8 cellular contexts compared by ENCODE assay signal in the genomic region with DNA sequence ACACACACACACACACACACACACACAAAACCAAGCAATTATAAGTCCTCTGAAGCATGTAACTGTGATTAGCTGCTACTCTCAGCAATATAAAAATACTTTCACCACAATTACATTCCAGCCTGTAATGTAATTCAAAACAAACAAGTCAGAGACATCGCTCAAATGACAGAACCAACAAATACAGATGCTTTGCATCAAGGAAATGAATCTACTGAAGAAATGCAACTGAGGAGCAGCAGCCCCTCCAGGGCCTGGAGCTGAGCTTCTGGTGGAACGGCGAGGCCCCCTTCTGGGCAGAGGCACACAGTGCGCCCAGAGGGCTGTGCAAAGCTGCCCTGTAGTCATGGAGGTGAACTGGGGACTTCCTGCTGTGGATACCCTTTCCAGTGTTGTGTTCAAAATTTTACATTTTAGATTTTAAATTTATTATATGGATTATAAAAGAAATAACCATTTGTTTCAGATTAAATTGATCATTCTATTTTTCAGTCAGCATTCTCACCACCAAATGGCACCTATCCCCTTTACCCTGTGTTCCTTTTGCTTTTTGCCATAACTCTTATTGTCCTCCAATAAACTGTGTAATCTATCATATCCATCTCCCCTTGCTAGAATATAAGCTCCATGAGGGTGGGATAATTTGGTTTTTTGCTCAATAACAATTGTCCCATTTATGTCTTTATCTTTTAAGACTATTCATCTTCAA. TPM values are rescaled to one million over a fixed set of nuclear protein-coding genes. Genes with fewer than 3 reads are reported as not detected.
DNase-seq lines count a peak whose midpoint lies in the region; ATAC-seq and TF ChIP-seq lines count a peak whose summit lies in the region.

No MANE protein-coding gene starts in this region.

- no peaks in the 10 kb centered on the region for H3K9me3 Mint-ChIP-seq in CD8-positive, alpha-beta T cell

- H3K36me3 Mint-ChIP-seq in CD8-positive, alpha-beta T cell, result peaks cover 24% of the 10 kb centered on the region

- H3K27ac Mint-ChIP-seq in CD8-positive, alpha-beta T cell, result no peak overlapping the region

- CTCF ChIA-PET in CD8-positive, alpha-beta T cell (lab: Charles Lee), result interaction anchor here (0.5 to 8.7 kb wide), 23 partner anchors 11 to 1283 kb away, joined by 3 to 86 read pairs (median 4); no protein-coding TSS in a partner anchor

- H3K4me1 Mint-ChIP-seq in CD8-positive, alpha-beta T cell (ENCODE audit: low read depth), result peaks cover 2% of the 10 kb centered on the region

- intact Hi-C loops in CD8-positive, alpha-beta T cell (cut with DNase I, micrococcal nuclease), result loop anchor here (1.0 to 5.0 kb wide), 10 partner anchors 194 to 1280 kb away; a partner anchor contains a TSS
- intact Hi-C loops in dorsolateral prefrontal cortex (cut with DNase I), result loop anchor here (2.0 to 10.0 kb wide), 6 partner anchors 362 to 952 kb away; a partner anchor contains a TSS

- peak; percentile 100 for ATAC-seq in CD8-positive, alpha-beta T cell
- ATAC-seq in HG03342 (IDR thresholded peaks at IDR 0.05; ENCODE audit: unreplicated experiment), result peak; percentile 100

- H3K27me3 Mint-ChIP-seq in CD8-positive, alpha-beta T cell (ENCODE audit: low read depth), result no peaks in the 10 kb centered on the region

- DNase-seq in CD8-positive, alpha-beta T cell, result peak; percentile 42 to 80 (median 72)
- DNase-seq in GM19240 (ENCODE audit: insufficient read length, low spot score) (peak; percentile 50), NCI-H510A treated with DMSO at 0.1 percent for 48 hours (lab: John Stamatoyannopoulos, UW) (peak; percentile 25), dorsolateral prefrontal cortex (peak; percentile 59 to 84 (median 75)), medulla oblongata (ENCODE audit: extremely low spot score) (peak; percentile 79)
- peak; percentile 44 to 57 for DNase-seq in activated CD4-positive, alpha-beta T cell treated with anti-CD3 and anti-CD28 coated beads, Interleukin-2, amount 50 U/mL, for 24 hours (ENCODE audit: low read depth in 1 of 2, low spot score in 1 of 2)
- DNase-seq in stimulated activated CD8-positive, alpha-beta memory T cell treated with anti-CD3 and anti-CD28 coated beads, Interleukin-15, amount 100 ng/mL, for 24 hours (ENCODE audit: low read depth), result peak; percentile 32

- H3K4me3 ChIP-seq in CD8-positive, alpha-beta T cell (ENCODE audit: low read depth, low read length), result no peak overlapping the region
- no peak overlapping the region for H3K4me3 ChIP-seq in dorsolateral prefrontal cortex

- no peak overlapping the region for H3K4me3 Mint-ChIP-seq in CD8-positive, alpha-beta T cell

- POLR2A ChIA-PET in CD8-positive, alpha-beta T cell (lab: Charles Lee), result interaction anchor here (0.8 to 2.2 kb wide), 3 partner anchors 16 to 951 kb away, joined by 3 to 5 read pairs (median 3); no protein-coding TSS in a partner anchor

- TF ChIP-seq CTCF in CD8-positive, alpha-beta T cell (IDR thresholded peaks at IDR 0.05), result peak; percentile 95
- TF ChIP-seq CTCF in dorsolateral prefrontal cortex (IDR thresholded peaks at IDR 0.05 in 54 of 56, conservative IDR thresholded peaks at IDR 0.05 in 2 of 56; ENCODE audit: low read depth in 1 of 56, partially characterized antibody in 56 of 56), result peak; percentile 56 to 97 (median 90)

- no peak overlapping the region for H3K27ac ChIP-seq in CD8-positive, alpha-beta T cell (ENCODE audit: low read depth, low read length)
- no peak overlapping the region for H3K27ac ChIP-seq in dorsolateral prefrontal cortex

- no peaks in the 10 kb centered on the region for H3K4me1 ChIP-seq in CD8-positive, alpha-beta T cell (ENCODE audit: insufficient read depth, low read length)

- no peaks in the 10 kb centered on the region for H3K9me3 ChIP-seq in CD8-positive, alpha-beta T cell (ENCODE audit: low read length)

- H3K36me3 ChIP-seq in CD8-positive, alpha-beta T cell (ENCODE audit: insufficient read depth, low read length), result no peaks in the 10 kb centered on the region

- H3K27me3 ChIP-seq in CD8-positive, alpha-beta T cell (ENCODE audit: insufficient read depth, low read length), result no peaks in the 10 kb centered on the region
- H3K27me3 ChIP-seq in dorsolateral prefrontal cortex, result no peaks in the 10 kb centered on the region

RNA-seq across cellular contexts. Expression of a gene that starts 23.2 kb away (rescaled TPM):
- total RNA-seq in CD8-positive, alpha-beta T cell, result 10 to 100 TPM; 18.8 to 19.9 TPM
- 10 to 100 TPM in 1 of 120 experiments, 1 to 10 TPM in 119; 2.0 to 10.1 (median 5.1) TPM for total RNA-seq in dorsolateral prefrontal cortex

RNA-seq across cellular contexts. Expression of a gene that starts 23.3 kb away (rescaled TPM):
- total RNA-seq in CD8-positive, alpha-beta T cell, result 10 to 100 TPM; 10.5 to 11.6 TPM
- 10 to 100 TPM; 14.5 to 40.6 (median 28.6) TPM for total RNA-seq in dorsolateral prefrontal cortex

Comparison
In these comparisons a context has a peak if more than half of its experiments do, and no peak if none do; other contexts are left out.
1. DNase-seq: peak in every context shown above with its lines; median percentile 79 in medulla oblongata; 75 in dorsolateral prefrontal cortex; 72 in CD8-positive, alpha-beta T cell; 50 in activated CD4-positive, alpha-beta T cell treated with anti-CD3 and anti-CD28 coated beads, Interleukin-2, amount 50 U/mL, for 24 hours; 50 in GM19240; 32 in stimulated activated CD8-positive, alpha-beta memory T cell treated with anti-CD3 and anti-CD28 coated beads, Interleukin-15, amount 100 ng/mL, for 24 hours; 25 in NCI-H510A treated with DMSO at 0.1 percent for 48 hours.